In the genomic region with DNA sequence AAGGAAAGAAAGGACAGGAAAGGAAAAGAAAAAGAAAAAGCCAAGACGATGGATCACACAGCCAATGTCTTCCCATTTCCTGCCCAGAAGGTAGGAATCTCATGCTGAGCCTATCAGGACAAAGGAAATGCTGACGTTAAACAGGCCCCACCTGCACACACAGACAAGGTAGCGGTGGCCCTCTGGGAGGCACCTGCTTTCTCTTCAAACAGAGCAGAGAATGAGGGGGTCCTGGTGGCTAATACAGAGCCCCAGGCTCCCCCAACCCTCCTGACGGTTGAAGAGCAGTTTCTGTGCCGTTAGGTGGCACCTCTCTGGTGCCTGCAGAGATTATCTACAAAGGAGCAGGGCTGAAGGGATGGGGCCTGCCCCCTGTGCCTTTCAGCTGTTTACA, we compare ENCODE assay signal across 22 cellular contexts. TPM values are rescaled to one million over a fixed set of nuclear protein-coding genes. Genes with fewer than 3 reads are reported as not detected.
DNase-seq lines count a peak whose midpoint lies in the region; ATAC-seq and TF ChIP-seq lines count a peak whose summit lies in the region.
"Had no signal": no experiment of that assay in that cellular context is flagged by ENCODE, and none has a peak within 500 bp of the region (broad histone marks: within the 10 kb centered on the region; RNA-seq: fewer than 3 reads in every experiment).

No MANE protein-coding gene starts in this region.

- no peaks in the 10 kb centered on the region for H3K27me3 ChIP-seq in iPS-20b (ENCODE audit: insufficient read depth, low read length)
- H3K27me3 ChIP-seq: breast epithelium, SJCRH30 had no signal

- no peak for TF ChIP-seq CTCF in mucosa of descending colon (IDR thresholded peaks at IDR 0.05)

- H3K36me3 ChIP-seq in iPS-20b (ENCODE audit: insufficient read depth, low read depth, low read length) (no peaks in the 10 kb centered on the region), mucosa of descending colon (ENCODE audit: low read depth) (no peaks in the 10 kb centered on the region)
- H3K36me3 ChIP-seq: BLaER1 treated with 17β-estradiol and CSF1 and Interleukin-3, amounts not matched to agents 10 nM and 100 nM; breast epithelium; left ventricle myocardium inferior; SJCRH30; spleen had no signal

- H3K9me3 ChIP-seq in iPS-20b (ENCODE audit: insufficient read depth, low read depth, low read length) (no peaks in the 10 kb centered on the region), mucosa of descending colon (no peaks in the 10 kb centered on the region)
- H3K9me3 ChIP-seq: BLaER1 treated with 17β-estradiol and CSF1 and Interleukin-3, amounts not matched to agents 10 nM and 100 nM; breast epithelium; left ventricle myocardium inferior; SJCRH30; spleen had no signal

- H3K27ac ChIP-seq in iPS-20b (ENCODE audit: low read length), result no peak overlapping the region
- H3K27ac ChIP-seq: BLaER1 treated with 17β-estradiol and CSF1 and Interleukin-3, amounts not matched to agents 10 nM and 100 nM; breast epithelium; left ventricle myocardium inferior; SJCRH30; spleen had no signal

- peak; percentile 54 for DNase-seq in NCI-H748 (lab: John Stamatoyannopoulos, UW; ENCODE audit: unreplicated experiment)
- DNase-seq in NCI-H748 treated with DMSO at 0.1 percent for 48 hours (lab: John Stamatoyannopoulos, UW), result no peak
- peak; percentile 35 for DNase-seq in NCI-H510A (lab: John Stamatoyannopoulos, UW)
- no peak for DNase-seq in C1 segment of cervical spinal cord (lab: John Stamatoyannopoulos, UW)
- DNase-seq in mucosa of descending colon, result no peak
- DNase-seq in DMS114 treated with DMSO at 0.1 percent for 48 hours (lab: John Stamatoyannopoulos, UW; ENCODE audit: unreplicated experiment), result no peak
- DNase-seq: activated CD4-positive, alpha-beta T cell treated with anti-CD3 and anti-CD28 coated beads, Interleukin-2, amount 50 U/mL, for 1 hour; activated effector memory CD4-positive, alpha-beta T cell treated with anti-CD3 and anti-CD28 coated beads, Interleukin-2, amount 50 U/mL, for 16 hours; cortex of kidney; GF-D8; head of caudate nucleus; KG1; left ventricle myocardium inferior; NCI-H1930; NCI-H526 treated with DMSO at 0.1 percent for 48 hours; SJCRH30; spleen; T-helper 17 cell had no signal

- H3K4me1 ChIP-seq in iPS-20b (ENCODE audit: insufficient read depth, low read length), result peaks cover 28% of the 10 kb centered on the region
- H3K4me1 ChIP-seq in mucosa of descending colon (ENCODE audit: low read depth), result peaks cover 7% of the 10 kb centered on the region

- intact Hi-C loops in mucosa of descending colon (cut with DNase I, micrococcal nuclease), result no loop called here

- ATAC-seq in mucosa of descending colon (no peak), esophagus mucosa (no peak)
- ATAC-seq: T-helper 17 cell had no signal

- no peak overlapping the region for H3K4me3 ChIP-seq in iPS-20b (ENCODE audit: low read length)
- H3K4me3 ChIP-seq in mucosa of descending colon, result no peak overlapping the region
- H3K4me3 ChIP-seq: BLaER1 treated with 17β-estradiol and CSF1 and Interleukin-3, amounts not matched to agents 10 nM and 100 nM; breast epithelium; left ventricle myocardium inferior; SJCRH30; spleen had no signal

- H3K9ac ChIP-seq in iPS-20b (ENCODE audit: low read depth, low read length), result peak overlapping the region; percentile 15; the same call in 1 of the 2 replicates
- H3K9ac ChIP-seq: BLaER1 treated with 17β-estradiol and CSF1 and Interleukin-3, amounts not matched to agents 10 nM and 100 nM had no signal

RNA-seq across cellular contexts. Expression of gene ARHGAP27, which starts 56.5 kb away (rescaled TPM):
- total RNA-seq in mucosa of descending colon (100 to 1,000 TPM in 2 of 3 donors, 10 to 100 TPM in 1; 88.7 to 199 (median 165) TPM), esophagus mucosa (69.0 TPM)

RNA-seq across cellular contexts. Expression of gene MAP3K14, which starts 59.3 kb away (rescaled TPM):
- total RNA-seq in mucosa of descending colon (10 to 100 TPM; 16.6 to 27.9 (median 18.0) TPM), esophagus mucosa (6.3 TPM)

Comparison
In these comparisons a context has a peak if more than half of its experiments do, and no peak if none do; other contexts are left out.
1. DNase-seq: peak in NCI-H748 (single experiment) and NCI-H510A (single experiment); none in NCI-H748 treated with DMSO at 0.1 percent for 48 hours (single experiment), C1 segment of cervical spinal cord (0 of 14), mucosa of descending colon (0 of 3) and DMS114 treated with DMSO at 0.1 percent for 48 hours (single experiment).